9 cellular contexts compared by ENCODE assay signal in genomic region chr1:245551536-245551935, GRCh38.
"Had no signal": no experiment of that assay in that cellular context is flagged by ENCODE, and none has a peak within 500 bp of the region (broad histone marks: within the 10 kb centered on the region; RNA-seq: fewer than 3 reads in every experiment).

No MANE protein-coding gene starts in this region.

- H3K9ac ChIP-seq: GM23248 had no signal

- DNase-seq: GM23248, GOT3, H9, HCEC 1CT, IMR-90, KG1 had no signal

- H3K4me3 Mint-ChIP-seq: H9 had no signal

- ATAC-seq: HepG2, K562 had no signal

- H3K4me3 ChIP-seq: GM23248, K562 had no signal

- H3K27ac ChIP-seq: GM23248, HL-60 had no signal
